1 cellular context compared by ENCODE assay signal in genomic region chr2:8244634-8245033, GRCh38.
TF ChIP-seq lines count a peak whose summit lies in the region.

No MANE protein-coding gene starts in this region.

TF ChIP-seq in HepG2, 621 proteins besides CTCF, POLR2A, EP300 and RAD21 (continued from another document):
- TF ChIP-seq HNRNPH1 (optimal IDR thresholded peaks at IDR 0.05; ENCODE audit: low read depth, low read length) (no peak), HOXD1 (CRISPR knock-in tag; IDR thresholded peaks at IDR 0.05) (no peak)
TF ChIP-seq in HepG2: peak in this region for 0.
